ENCODE assay signal across 1 cellular context in the genomic region with DNA sequence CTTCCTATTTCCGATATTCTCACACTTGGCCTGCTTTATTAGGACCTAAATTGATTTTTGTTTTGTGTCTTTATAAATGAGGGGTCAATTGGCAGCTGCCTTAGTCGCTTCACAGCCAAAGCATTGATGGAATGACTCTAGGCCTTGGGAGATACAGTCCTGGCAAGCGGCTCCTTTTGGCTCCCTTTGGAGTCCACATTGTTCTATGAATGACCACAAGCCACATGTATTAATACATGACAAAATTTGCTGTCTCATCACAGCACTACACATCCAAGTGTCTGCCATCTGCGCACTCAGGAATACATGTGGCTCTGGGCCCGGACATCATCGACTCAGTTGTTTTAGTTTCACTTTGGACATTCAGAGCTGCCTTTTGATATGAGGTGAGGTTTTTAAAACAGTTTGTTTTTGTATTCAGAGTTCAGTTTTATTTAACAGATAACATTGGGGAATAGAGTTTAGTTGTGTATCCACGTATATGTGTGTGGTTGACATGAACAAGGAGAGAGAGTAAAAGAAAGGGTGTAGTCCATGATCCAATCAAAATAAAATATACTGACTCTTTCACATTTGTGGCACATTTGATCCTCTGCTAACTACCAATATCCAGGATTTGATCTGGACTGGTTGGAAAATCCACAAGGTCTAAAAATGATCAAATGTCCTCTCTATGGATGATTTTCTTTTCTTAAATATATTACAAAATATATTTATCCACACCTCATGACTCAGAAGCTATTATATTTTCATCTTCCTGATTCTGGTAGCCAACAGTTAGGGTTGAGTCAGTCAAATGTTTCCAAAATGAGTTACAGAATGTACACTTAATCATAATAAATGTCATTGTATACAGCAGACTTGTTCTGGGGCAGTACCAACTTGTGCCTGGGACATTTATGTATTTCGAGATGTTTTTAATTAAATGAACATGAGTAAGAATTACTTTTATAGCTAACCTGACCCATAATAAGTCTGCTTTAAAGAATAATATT.
TF ChIP-seq lines count a peak whose summit lies in the region.

No MANE protein-coding gene starts in this region.

TF ChIP-seq in SK-N-SH, 30 proteins besides CTCF, POLR2A, EP300 and RAD21 (continued from another document):
- TF ChIP-seq, protein P1, sequence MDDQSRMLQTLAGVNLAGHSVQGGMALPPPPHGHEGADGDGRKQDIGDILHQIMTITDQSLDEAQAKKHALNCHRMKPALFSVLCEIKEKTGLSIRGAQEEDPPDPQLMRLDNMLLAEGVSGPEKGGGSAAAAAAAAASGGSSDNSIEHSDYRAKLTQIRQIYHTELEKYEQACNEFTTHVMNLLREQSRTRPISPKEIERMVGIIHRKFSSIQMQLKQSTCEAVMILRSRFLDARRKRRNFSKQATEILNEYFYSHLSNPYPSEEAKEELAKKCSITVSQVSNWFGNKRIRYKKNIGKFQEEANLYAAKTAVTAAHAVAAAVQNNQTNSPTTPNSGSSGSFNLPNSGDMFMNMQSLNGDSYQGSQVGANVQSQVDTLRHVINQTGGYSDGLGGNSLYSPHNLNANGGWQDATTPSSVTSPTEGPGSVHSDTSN (IDR thresholded peaks at IDR 0.05), result peak; percentile 74
- TF ChIP-seq TCF12 (IDR thresholded peaks at IDR 0.05) (peak; percentile 50), GATA2 (CRISPR knock-in tag; IDR thresholded peaks at IDR 0.05) (no peak), FOSL2 (IDR thresholded peaks at IDR 0.05; ENCODE audit: borderline replicate concordance, low read depth) (peak; percentile 43; the same call in 1 of the 2 replicates)
- TF ChIP-seq, protein P2, sequence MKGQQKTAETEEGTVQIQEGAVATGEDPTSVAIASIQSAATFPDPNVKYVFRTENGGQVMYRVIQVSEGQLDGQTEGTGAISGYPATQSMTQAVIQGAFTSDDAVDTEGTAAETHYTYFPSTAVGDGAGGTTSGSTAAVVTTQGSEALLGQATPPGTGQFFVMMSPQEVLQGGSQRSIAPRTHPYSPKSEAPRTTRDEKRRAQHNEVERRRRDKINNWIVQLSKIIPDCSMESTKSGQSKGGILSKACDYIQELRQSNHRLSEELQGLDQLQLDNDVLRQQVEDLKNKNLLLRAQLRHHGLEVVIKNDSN (IDR thresholded peaks at IDR 0.05; ENCODE audit: borderline replicate concordance, low read depth), result no peak
